ENCODE assay signal across 15 cellular contexts in the genomic region with DNA sequence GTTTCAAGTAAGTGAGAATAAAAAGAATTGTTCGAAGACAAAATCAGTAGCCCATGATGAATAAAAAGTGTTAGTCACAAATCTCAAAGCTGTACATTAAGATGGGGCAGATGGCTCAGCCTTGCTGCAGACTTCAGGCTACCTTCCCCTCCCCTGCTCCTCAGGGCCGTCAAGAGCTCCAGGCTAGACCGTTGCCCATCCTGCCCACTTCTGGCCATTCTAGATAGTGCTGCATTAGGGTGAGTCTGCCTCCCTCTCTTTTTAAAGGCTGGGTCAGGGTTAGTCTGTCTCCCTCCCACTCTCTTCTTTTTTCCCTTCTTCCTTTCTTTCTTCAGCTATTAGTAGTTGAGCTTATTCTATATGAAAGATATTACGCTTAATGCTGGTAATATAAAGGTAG.
DNase-seq lines count a peak whose midpoint lies in the region; ATAC-seq and TF ChIP-seq lines count a peak whose summit lies in the region.
"Had no signal": no experiment of that assay in that cellular context is flagged by ENCODE, and none has a peak within 500 bp of the region (broad histone marks: within the 10 kb centered on the region; RNA-seq: fewer than 3 reads in every experiment).

No MANE protein-coding gene starts in this region.

- peaks cover 4% of the 10 kb centered on the region for H3K9me3 Mint-ChIP-seq in activated T-cell treated with anti-CD3 and anti-CD28 coated beads, Interleukin-2, amount 50 U/mL, for 24 hours

- H4K20me1 ChIP-seq in osteoblast (ENCODE audit: insufficient read depth, low read length): no peaks in the 10 kb centered on the region
- H4K20me1 ChIP-seq: BLaER1 treated with 17β-estradiol and CSF1 and Interleukin-3, amounts not matched to agents 10 nM and 100 nM had no signal

- H3K36me3 ChIP-seq in osteoblast (ENCODE audit: insufficient read depth, low read length): peaks cover 4% of the 10 kb centered on the region
- peaks cover 0 to 56% (median 23%) of the 10 kb centered on the region in 9 donors for H3K36me3 ChIP-seq in heart right ventricle
- H3K36me3 ChIP-seq in tibial nerve: peaks cover 0 to 34% (median 9%) of the 10 kb centered on the region in 3 donors

- no peak for TF ChIP-seq POLR2A in tibial nerve (IDR thresholded peaks at IDR 0.05)

- 66 to 82% methylated on average over 4 of the region's 4 CpGs for WGBS in heart right ventricle, 2 donors
- 69 to 70% methylated on average over 4 of the region's 4 CpGs for WGBS in tibial nerve, 2 donors

- H3K4me2 ChIP-seq in osteoblast (ENCODE audit: insufficient read depth, low read length): no peak overlapping the region
- H3K4me2 ChIP-seq: BLaER1 treated with 17β-estradiol and CSF1 and Interleukin-3, amounts not matched to agents 10 nM and 100 nM had no signal

- intact Hi-C loops in heart right ventricle (cut with DNase I): loop anchor here in 1 of 10 donors (5.0 kb wide), 1 partner anchor 90 kb away; no protein-coding TSS in a partner anchor

- H3K4me3 Mint-ChIP-seq in activated T-cell treated with anti-CD3 and anti-CD28 coated beads, Interleukin-2, amount 50 U/mL, for 24 hours: no peak overlapping the region
- H3K4me3 Mint-ChIP-seq: activated CD4-positive, alpha-beta T cell treated with anti-CD3 and anti-CD28 coated beads, Interleukin-2, amount 10 ng/mL, durations not matched to agents 24 days and 14 days; activated naive CD4-positive, alpha-beta T cell treated with anti-CD3 and anti-CD28 coated beads, Interleukin-2, amount 10 ng/mL, durations not matched to agents 7 days and 5 days had no signal

- no peak overlapping the region for H3K27ac ChIP-seq in osteoblast (ENCODE audit: low read depth, low read length)
- H3K27ac ChIP-seq in heart right ventricle: no peak overlapping the region
- H3K27ac ChIP-seq in tibial nerve: no peak overlapping the region
- H3K27ac ChIP-seq: BLaER1 treated with 17β-estradiol and CSF1 and Interleukin-3, amounts not matched to agents 10 nM and 100 nM had no signal

- no peaks in the 10 kb centered on the region for H3K79me2 ChIP-seq in osteoblast (ENCODE audit: insufficient read depth, low read length)

- H3K4me1 Mint-ChIP-seq in activated T-cell treated with anti-CD3 and anti-CD28 coated beads, Interleukin-2, amount 50 U/mL, for 24 hours (ENCODE audit: low read depth): peaks cover 16% of the 10 kb centered on the region

- peak overlapping the region; percentile 66 for H3K27ac Mint-ChIP-seq in activated T-cell treated with anti-CD3 and anti-CD28 coated beads, Interleukin-2, amount 50 U/mL, for 24 hours
- H3K27ac Mint-ChIP-seq: activated CD4-positive, alpha-beta T cell treated with anti-CD3 and anti-CD28 coated beads, Interleukin-2, amount 10 ng/mL, durations not matched to agents 24 days and 14 days; activated naive CD4-positive, alpha-beta T cell treated with anti-CD3 and anti-CD28 coated beads, Interleukin-2, amount 10 ng/mL, durations not matched to agents 7 days and 5 days had no signal

- ATAC-seq in heart right ventricle: no peak

- TF ChIP-seq CTCF in choroid plexus epithelial cell (conservative IDR thresholded peaks at IDR 0.05; ENCODE audit: low read depth, low read length): peak; percentile 73
- TF ChIP-seq CTCF in osteoblast (IDR thresholded peaks at IDR 0.05; ENCODE audit: extremely low read depth, low read depth, low read length): peak; percentile 32
- peak in 2 of 9 donors; percentile 13 to 20 for TF ChIP-seq CTCF in heart right ventricle (IDR thresholded peaks at IDR 0.05)
- no peak for TF ChIP-seq CTCF in tibial nerve (IDR thresholded peaks at IDR 0.05)

- no peaks in the 10 kb centered on the region for H3K9me3 ChIP-seq in osteoblast (ENCODE audit: low read depth, low read length)
- H3K9me3 ChIP-seq in heart right ventricle: peaks cover 0 to 5% (median 0%) of the 10 kb centered on the region in 11 donors
- no peaks in the 10 kb centered on the region for H3K9me3 ChIP-seq in tibial nerve

- DNase-seq in activated T-cell treated with anti-CD3 and anti-CD28 coated beads, Interleukin-2, amount 50 U/mL, for 24 hours: no peak
- no peak for DNase-seq in activated T-cell treated with anti-CD3 and anti-CD28 coated beads, Interleukin-2, amount 50 U/mL, for 1 hour
- DNase-seq in LHCN-M2 (ENCODE audit: low read depth) (peak; percentile 11), choroid plexus epithelial cell (ENCODE audit: low read depth) (peak; percentile 61), osteoblast (ENCODE audit: insufficient read length, low spot score, missing footprints) (no peak), heart right ventricle (no peak), tibial nerve (ENCODE audit: low spot score in 2 of 2) (no peak), T-helper 1 cell (no peak)
- DNase-seq: activated CD4-positive, alpha-beta T cell treated with anti-CD3 and anti-CD28 coated beads, Interleukin-2, amount 10 ng/mL, durations not matched to agents 24 days and 14 days; activated naive CD4-positive, alpha-beta T cell treated with anti-CD3 and anti-CD28 coated beads, Interleukin-2, amount 10 ng/mL, durations not matched to agents 7 days and 5 days; NCI-H1105 treated with DMSO at 0.1 percent for 48 hours; occipital lobe; SHP77; stimulated activated CD4-positive, alpha-beta T cell treated with anti-CD3 and anti-CD28 coated beads, Interleukin-2, amount 100 ng/mL, for 24 hours had no signal

- peaks cover 78% of the 10 kb centered on the region for H3K36me3 Mint-ChIP-seq in activated T-cell treated with anti-CD3 and anti-CD28 coated beads, Interleukin-2, amount 50 U/mL, for 24 hours (ENCODE audit: low read depth)

- H3K4me1 ChIP-seq in osteoblast (ENCODE audit: insufficient read depth, low read length): no peaks in the 10 kb centered on the region
- H3K4me1 ChIP-seq in heart right ventricle: peaks cover 13 to 62% (median 41%) of the 10 kb centered on the region in 9 donors
- peaks cover 0 to 22% (median under 1%) of the 10 kb centered on the region in 4 donors for H3K4me1 ChIP-seq in tibial nerve

- TF ChIP-seq EP300 in tibial nerve (IDR thresholded peaks at IDR 0.05): no peak

- H3K27me3 ChIP-seq in osteoblast (ENCODE audit: insufficient read depth, low read length) (no peaks in the 10 kb centered on the region), heart right ventricle (no peaks in the 10 kb centered on the region), tibial nerve (no peaks in the 10 kb centered on the region)
- H3K27me3 ChIP-seq: BLaER1 treated with 17β-estradiol and CSF1 and Interleukin-3, amounts not matched to agents 10 nM and 100 nM had no signal

- no peaks in the 10 kb centered on the region for H3K27me3 Mint-ChIP-seq in activated T-cell treated with anti-CD3 and anti-CD28 coated beads, Interleukin-2, amount 50 U/mL, for 24 hours
- H3K27me3 Mint-ChIP-seq: activated CD4-positive, alpha-beta T cell treated with anti-CD3 and anti-CD28 coated beads, Interleukin-2, amount 10 ng/mL, durations not matched to agents 24 days and 14 days; activated naive CD4-positive, alpha-beta T cell treated with anti-CD3 and anti-CD28 coated beads, Interleukin-2, amount 10 ng/mL, durations not matched to agents 7 days and 5 days had no signal

- H2AFZ ChIP-seq in osteoblast (ENCODE audit: low read length): no peak overlapping the region

- H3K4me3 ChIP-seq in choroid plexus epithelial cell (ENCODE audit: low read depth, low read length) (no peak overlapping the region), osteoblast (ENCODE audit: insufficient read depth, low read length) (no peak overlapping the region), heart right ventricle (no peak overlapping the region), tibial nerve (no peak overlapping the region)
- H3K4me3 ChIP-seq: BLaER1 treated with 17β-estradiol and CSF1 and Interleukin-3, amounts not matched to agents 10 nM and 100 nM had no signal

Comparison
In these comparisons a context has a peak if more than half of its experiments do, and no peak if none do; other contexts are left out.
1. DNase-seq: peak in LHCN-M2 (single experiment) and choroid plexus epithelial cell (single experiment); none in activated T-cell treated with anti-CD3 and anti-CD28 coated beads, Interleukin-2, amount 50 U/mL, for 24 hours (single experiment), activated T-cell treated with anti-CD3 and anti-CD28 coated beads, Interleukin-2, amount 50 U/mL, for 1 hour (single experiment), osteoblast (single experiment), heart right ventricle (0 of 2), tibial nerve (0 of 2) and T-helper 1 cell (0 of 5).
2. CTCF ChIP-seq: peak in choroid plexus epithelial cell (single experiment) and osteoblast (single experiment); none in tibial nerve (0 of 5).